ENCODE assay signal across 25 cellular contexts in genomic region chr6:136901212-136901784, GRCh38.
"Had no signal": no experiment of that assay in that cellular context is flagged by ENCODE, and none has a peak within 500 bp of the region (broad histone marks: within the 10 kb centered on the region; RNA-seq: fewer than 3 reads in every experiment).

No MANE protein-coding gene starts in this region.

- H3K4me3 Mint-ChIP-seq: activated CD8-positive, alpha-beta T cell treated with anti-CD3 and anti-CD28 coated beads for 36 hours; activated naive CD4-positive, alpha-beta T cell treated with anti-CD3 and anti-CD28 coated beads, Interleukin-2, amount 50 U/mL, for 24 hours; activated T-cell treated with anti-CD3 and anti-CD28 coated beads, Interleukin-2, amount 50 U/mL, for 72 hours; T-cell had no signal

- H3K27ac Mint-ChIP-seq: activated CD8-positive, alpha-beta T cell treated with anti-CD3 and anti-CD28 coated beads for 36 hours; activated naive CD4-positive, alpha-beta T cell treated with anti-CD3 and anti-CD28 coated beads, Interleukin-2, amount 50 U/mL, for 24 hours; activated T-cell treated with anti-CD3 and anti-CD28 coated beads, Interleukin-2, amount 50 U/mL, for 72 hours; activated T-helper 2 cell treated with anti-CD3 and anti-CD28 coated beads, Interferon-gamma antibody, Interleukin-2, Interleukin-4, amounts not matched to agents 10 μg/mL and 5 μg/mL and 100 μg/mL, durations not matched to agents 14 hours and 24 hours and 36 hours; T-cell had no signal

- ATAC-seq: activated CD4-positive, CD25-positive, alpha-beta regulatory T cell treated with anti-CD3 and anti-CD28 coated beads, Interleukin-2, amount 50 U/mL, for 24 hours; activated CD8-positive, alpha-beta T cell treated with anti-CD3 and anti-CD28 coated beads for 36 hours; activated T-cell treated with anti-CD3 and anti-CD28 coated beads, Interleukin-2, amount 50 U/mL, for 72 hours; Panc1; Right ventricle myocardium inferior; T-cell had no signal

- H3K9me3 Mint-ChIP-seq: activated CD8-positive, alpha-beta T cell treated with anti-CD3 and anti-CD28 coated beads for 36 hours; activated naive CD4-positive, alpha-beta T cell treated with anti-CD3 and anti-CD28 coated beads, Interleukin-2, amount 50 U/mL, for 24 hours; activated T-cell treated with anti-CD3 and anti-CD28 coated beads, Interleukin-2, amount 50 U/mL, for 72 hours; activated T-helper 2 cell treated with anti-CD3 and anti-CD28 coated beads, Interferon-gamma antibody, Interleukin-2, Interleukin-4, amounts not matched to agents 10 μg/mL and 5 μg/mL and 100 μg/mL, durations not matched to agents 14 hours and 24 hours and 36 hours; T-cell had no signal

- H3K4me1 Mint-ChIP-seq: activated naive CD4-positive, alpha-beta T cell treated with anti-CD3 and anti-CD28 coated beads, Interleukin-2, amount 50 U/mL, for 24 hours; T-cell had no signal

- DNase-seq: activated CD4-positive, alpha-beta T cell treated with anti-CD3 and anti-CD28 coated beads for 4 hours; activated CD8-positive, alpha-beta memory T cell treated with anti-CD3 and anti-CD28 coated beads, Interleukin-2, amount 50 U/mL, for 4 hours; activated CD8-positive, alpha-beta T cell treated with anti-CD3 and anti-CD28 coated beads for 36 hours; activated T-cell treated with anti-CD3 and anti-CD28 coated beads, Interleukin-2, amount 50 U/mL, for 72 hours; aorta; caudate nucleus; Kasumi-1; KBM-7; NCI-H1092 treated with DMSO at 0.1 percent for 48 hours; NCI-H1417 treated with DMSO at 0.1 percent for 48 hours; NCI-H1694; NCI-H2029; NCI-H2107; NCI-H510A treated with DMSO at 0.1 percent for 48 hours; NCI-H69; RPMI8226; T-cell; T-helper 2 cell; T1000; WERI-Rb-1 had no signal
